10 cellular contexts compared by ENCODE assay signal in genomic region chr10:47403401-47404318, GRCh38. TPM values are rescaled to one million over a fixed set of nuclear protein-coding genes. Genes with fewer than 3 reads are reported as not detected.
A peak's percentile ranks its signal among the peaks of the same experiment; 100 is the strongest.
DNase-seq lines count a peak whose midpoint lies in the region; ATAC-seq and TF ChIP-seq lines count a peak whose summit lies in the region.
"Had no signal": no experiment of that assay in that cellular context is flagged by ENCODE, and none has a peak within 500 bp of the region (broad histone marks: within the 10 kb centered on the region; RNA-seq: fewer than 3 reads in every experiment).

No MANE protein-coding gene starts in this region.

- peaks cover 35% of the 10 kb centered on the region for H3K4me1 ChIP-seq in RWPE2 (ENCODE audit: insufficient read depth, poor library complexity, severe bottlenecking)
- H3K4me1 ChIP-seq in foreskin keratinocyte, result peaks cover 24% of the 10 kb centered on the region

- H3K27ac ChIP-seq in RWPE2 (ENCODE audit: poor library complexity, severe bottlenecking), result peak overlapping the region; percentile 70
- no peak overlapping the region for H3K27ac ChIP-seq in foreskin keratinocyte
- H3K27ac ChIP-seq: dorsolateral prefrontal cortex had no signal

- no peaks in the 10 kb centered on the region for H3K36me3 Mint-ChIP-seq in activated CD8-positive, alpha-beta T cell treated with anti-CD3 and anti-CD28 coated beads, Interleukin-2, amount 10 ng/mL, durations not matched to agents 7 days and 5 days (ENCODE audit: low read depth)
- H3K36me3 Mint-ChIP-seq in activated CD8-positive, alpha-beta T cell treated with anti-CD3 and anti-CD28 coated beads for 36 hours (ENCODE audit: low read depth), result no peaks in the 10 kb centered on the region
- no peaks in the 10 kb centered on the region for H3K36me3 Mint-ChIP-seq in stimulated activated memory B cell treated with anti-CD40 and anti-IgM and Interleukin-4, amounts not matched to agents 10 μg/mL and 1 μg/mL and 100 μg/mL, for 72 hours

- CTCF ChIA-PET in activated CD8-positive, alpha-beta T cell treated with anti-CD3 and anti-CD28 coated beads, Interleukin-2, amount 10 ng/mL, durations not matched to agents 7 days and 5 days (lab: Charles Lee), result no interaction called here
- CTCF ChIA-PET in activated CD8-positive, alpha-beta T cell treated with anti-CD3 and anti-CD28 coated beads for 36 hours (lab: Charles Lee), result no interaction called here

- H3K9me3 ChIP-seq in RWPE2 (ENCODE audit: severe bottlenecking), result no peaks in the 10 kb centered on the region

- TF ChIP-seq CTCF in activated CD8-positive, alpha-beta T cell treated with anti-CD3 and anti-CD28 coated beads for 36 hours (IDR thresholded peaks at IDR 0.05), result no peak
- TF ChIP-seq CTCF in RWPE2 (IDR thresholded peaks at IDR 0.05; ENCODE audit: poor library complexity, severe bottlenecking) (no peak), foreskin keratinocyte (conservative IDR thresholded peaks at IDR 0.05) (peak; percentile 21)

- no peak overlapping the region for H3K4me3 ChIP-seq in RWPE2 (ENCODE audit: severe bottlenecking)
- H3K4me3 ChIP-seq: dorsolateral prefrontal cortex, GM12878 had no signal

- no peaks in the 10 kb centered on the region for H3K36me3 ChIP-seq in RWPE2 (ENCODE audit: low read depth)

- peak; percentile 19 for ATAC-seq in activated CD8-positive, alpha-beta T cell treated with anti-CD3 and anti-CD28 coated beads, Interleukin-2, amount 10 ng/mL, durations not matched to agents 7 days and 5 days
- ATAC-seq in activated CD8-positive, alpha-beta T cell treated with anti-CD3 and anti-CD28 coated beads for 36 hours, result no peak
- ATAC-seq in RWPE2 (ENCODE audit: low read depth) (no peak), foreskin keratinocyte (no peak), HG02759 (IDR thresholded peaks at IDR 0.05; ENCODE audit: unreplicated experiment) (no peak)
- ATAC-seq in stimulated activated memory B cell treated with anti-CD40 and anti-IgM and Interleukin-4, amounts not matched to agents 10 μg/mL and 1 μg/mL and 100 μg/mL, for 72 hours, result peak; percentile 29
- ATAC-seq: GM12878 had no signal

- DNase-seq in activated CD8-positive, alpha-beta T cell treated with anti-CD3 and anti-CD28 coated beads, Interleukin-2, amount 10 ng/mL, durations not matched to agents 7 days and 5 days, result no peak
- no peak for DNase-seq in activated CD8-positive, alpha-beta T cell treated with anti-CD3 and anti-CD28 coated beads for 36 hours
- DNase-seq in RWPE2 (ENCODE audit: low spot score) (no peak), foreskin keratinocyte (no peak), germinal center (ENCODE audit: low spot score) (no peak), cortex of kidney (lab: John Stamatoyannopoulos, UW) (no peak)
- DNase-seq: dorsolateral prefrontal cortex had no signal

- no peaks in the 10 kb centered on the region for H3K9me3 Mint-ChIP-seq in activated CD8-positive, alpha-beta T cell treated with anti-CD3 and anti-CD28 coated beads, Interleukin-2, amount 10 ng/mL, durations not matched to agents 7 days and 5 days (ENCODE audit: insufficient read depth)
- H3K9me3 Mint-ChIP-seq in activated CD8-positive, alpha-beta T cell treated with anti-CD3 and anti-CD28 coated beads for 36 hours, result no peaks in the 10 kb centered on the region
- no peaks in the 10 kb centered on the region for H3K9me3 Mint-ChIP-seq in stimulated activated memory B cell treated with anti-CD40 and anti-IgM and Interleukin-4, amounts not matched to agents 10 μg/mL and 1 μg/mL and 100 μg/mL, for 72 hours

- peaks cover 3% of the 10 kb centered on the region for H3K27me3 Mint-ChIP-seq in activated CD8-positive, alpha-beta T cell treated with anti-CD3 and anti-CD28 coated beads, Interleukin-2, amount 10 ng/mL, durations not matched to agents 7 days and 5 days (ENCODE audit: low read depth)
- peaks cover under 1% of the 10 kb centered on the region for H3K27me3 Mint-ChIP-seq in activated CD8-positive, alpha-beta T cell treated with anti-CD3 and anti-CD28 coated beads for 36 hours
- H3K27me3 Mint-ChIP-seq in stimulated activated memory B cell treated with anti-CD40 and anti-IgM and Interleukin-4, amounts not matched to agents 10 μg/mL and 1 μg/mL and 100 μg/mL, for 72 hours, result peaks cover 34% of the 10 kb centered on the region

- no peak overlapping the region for H3K27ac Mint-ChIP-seq in activated CD8-positive, alpha-beta T cell treated with anti-CD3 and anti-CD28 coated beads, Interleukin-2, amount 10 ng/mL, durations not matched to agents 7 days and 5 days
- H3K27ac Mint-ChIP-seq in activated CD8-positive, alpha-beta T cell treated with anti-CD3 and anti-CD28 coated beads for 36 hours, result no peak overlapping the region
- H3K27ac Mint-ChIP-seq in stimulated activated memory B cell treated with anti-CD40 and anti-IgM and Interleukin-4, amounts not matched to agents 10 μg/mL and 1 μg/mL and 100 μg/mL, for 72 hours, result no peak overlapping the region

- POLR2A ChIA-PET in activated CD8-positive, alpha-beta T cell treated with anti-CD3 and anti-CD28 coated beads, Interleukin-2, amount 10 ng/mL, durations not matched to agents 7 days and 5 days (lab: Charles Lee), result no interaction called here
- POLR2A ChIA-PET in activated CD8-positive, alpha-beta T cell treated with anti-CD3 and anti-CD28 coated beads for 36 hours (lab: Charles Lee), result no interaction called here

- intact Hi-C loops in activated CD8-positive, alpha-beta T cell treated with anti-CD3 and anti-CD28 coated beads for 36 hours (cut with micrococcal nuclease), result no loop called here

- H3K27me3 ChIP-seq in RWPE2 (ENCODE audit: insufficient read depth, poor library complexity, severe bottlenecking), result no peaks in the 10 kb centered on the region
- no peaks in the 10 kb centered on the region for H3K27me3 ChIP-seq in foreskin keratinocyte
- H3K27me3 ChIP-seq: dorsolateral prefrontal cortex had no signal

- no peaks in the 10 kb centered on the region for H3K4me1 Mint-ChIP-seq in activated CD8-positive, alpha-beta T cell treated with anti-CD3 and anti-CD28 coated beads, Interleukin-2, amount 10 ng/mL, durations not matched to agents 7 days and 5 days (ENCODE audit: low read depth)
- no peaks in the 10 kb centered on the region for H3K4me1 Mint-ChIP-seq in activated CD8-positive, alpha-beta T cell treated with anti-CD3 and anti-CD28 coated beads for 36 hours (ENCODE audit: low read depth)
- H3K4me1 Mint-ChIP-seq in stimulated activated memory B cell treated with anti-CD40 and anti-IgM and Interleukin-4, amounts not matched to agents 10 μg/mL and 1 μg/mL and 100 μg/mL, for 72 hours, result no peaks in the 10 kb centered on the region

- no peak overlapping the region for H3K4me3 Mint-ChIP-seq in activated CD8-positive, alpha-beta T cell treated with anti-CD3 and anti-CD28 coated beads, Interleukin-2, amount 10 ng/mL, durations not matched to agents 7 days and 5 days
- no peak overlapping the region for H3K4me3 Mint-ChIP-seq in activated CD8-positive, alpha-beta T cell treated with anti-CD3 and anti-CD28 coated beads for 36 hours
- H3K4me3 Mint-ChIP-seq in stimulated activated memory B cell treated with anti-CD40 and anti-IgM and Interleukin-4, amounts not matched to agents 10 μg/mL and 1 μg/mL and 100 μg/mL, for 72 hours, result no peak overlapping the region

RNA-seq across cellular contexts. Expression of gene ZNF488, which starts 19.6 kb away (rescaled TPM):
- total RNA-seq in activated CD8-positive, alpha-beta T cell treated with anti-CD3 and anti-CD28 coated beads, Interleukin-2, amount 10 ng/mL, durations not matched to agents 7 days and 5 days, result not detected
- total RNA-seq in activated CD8-positive, alpha-beta T cell treated with anti-CD3 and anti-CD28 coated beads for 36 hours, result under 1 TPM; 0.36 to 0.58 TPM
- total RNA-seq in foreskin keratinocyte, result 1.6 and 1.9 TPM in 2 replicates
- 1.2 and 1.5 TPM in 2 replicates for polyA plus RNA-seq in foreskin keratinocyte
- total RNA-seq: GM12878 had no signal
- polyA plus RNA-seq: GM12878 had no signal

RNA-seq across cellular contexts. Expression of gene RBP3, which starts 55.5 kb away (rescaled TPM):
- not detected for total RNA-seq in activated CD8-positive, alpha-beta T cell treated with anti-CD3 and anti-CD28 coated beads, Interleukin-2, amount 10 ng/mL, durations not matched to agents 7 days and 5 days
- total RNA-seq in activated CD8-positive, alpha-beta T cell treated with anti-CD3 and anti-CD28 coated beads for 36 hours, result not detected
- total RNA-seq in foreskin keratinocyte, result not detected in 2 replicates
- not detected in 2 replicates for polyA plus RNA-seq in foreskin keratinocyte
- total RNA-seq: GM12878 had no signal
- polyA plus RNA-seq: GM12878 had no signal

Comparison
In these comparisons a context has a peak if more than half of its experiments do, and no peak if none do; other contexts are left out.
1. ATAC-seq: peak in activated CD8-positive, alpha-beta T cell treated with anti-CD3 and anti-CD28 coated beads, Interleukin-2, amount 10 ng/mL, durations not matched to agents 7 days and 5 days (single experiment) and stimulated activated memory B cell treated with anti-CD40 and anti-IgM and Interleukin-4, amounts not matched to agents 10 μg/mL and 1 μg/mL and 100 μg/mL, for 72 hours (single experiment); none in activated CD8-positive, alpha-beta T cell treated with anti-CD3 and anti-CD28 coated beads for 36 hours (single experiment), RWPE2 (single experiment), foreskin keratinocyte (single experiment) and HG02759 (single experiment).